ENCODE assay signal across 8 cellular contexts in the genomic region with DNA sequence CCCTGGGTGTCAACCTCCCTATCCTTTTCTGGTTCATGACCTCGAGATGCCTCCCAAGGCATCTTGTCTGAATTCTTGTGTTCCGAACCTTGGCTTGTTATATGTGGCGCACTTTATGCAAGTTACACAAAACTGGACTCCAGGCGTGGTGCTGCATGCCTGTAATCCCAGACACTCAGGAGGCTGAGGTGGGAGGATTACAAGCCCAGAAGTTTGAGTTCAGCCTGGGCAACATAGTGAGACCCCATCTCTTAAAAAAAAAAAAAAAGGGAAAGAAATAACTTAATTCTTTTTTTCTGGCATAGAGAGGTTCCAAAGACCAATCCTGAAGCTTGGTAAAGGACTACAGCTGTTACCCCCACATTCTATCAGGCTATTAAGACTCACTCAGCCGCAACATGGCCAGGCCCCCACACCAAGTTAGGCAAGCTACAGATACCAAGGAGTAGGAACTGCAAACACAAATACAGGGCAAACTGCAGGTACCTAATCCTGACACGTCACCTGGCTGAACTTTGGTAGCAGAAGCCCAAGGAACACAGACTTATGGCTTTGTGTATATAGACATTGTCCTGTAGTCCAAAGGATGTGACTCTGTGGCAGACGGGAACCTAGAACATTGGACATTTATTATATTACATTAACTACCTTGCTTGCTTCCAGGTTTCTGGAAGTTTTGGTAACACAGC. TPM values are rescaled to one million over a fixed set of nuclear protein-coding genes. Genes with fewer than 3 reads are reported as not detected.
DNase-seq lines count a peak whose midpoint lies in the region; ATAC-seq and TF ChIP-seq lines count a peak whose summit lies in the region.

No MANE protein-coding gene starts in this region.

- H3K9ac ChIP-seq in BLaER1, result peak overlapping the region; percentile 83

- WGBS in ectodermal cell, 2 experiments, result 84 to 89% methylated on average over 6 to 7 of the region's 7 CpGs

- peak overlapping the region; percentile 96 for H3K4me2 ChIP-seq in BLaER1

- peaks cover 33% of the 10 kb centered on the region for H3K36me3 Mint-ChIP-seq in nephron progenitor cell (ENCODE audit: low read depth)

- H3K27ac ChIP-seq in BLaER1 (peak overlapping the region; percentile 92), ectodermal cell (ENCODE audit: insufficient read depth, low read depth, low read length, poor library complexity, severe bottlenecking) (no peak overlapping the region)

- peaks cover 79% of the 10 kb centered on the region for H3K4me1 ChIP-seq in BLaER1
- H3K4me1 ChIP-seq in ectodermal cell (ENCODE audit: control insufficient read depth, insufficient read depth, low read length), result peaks cover 6% of the 10 kb centered on the region

- ATAC-seq in HG03097 (IDR thresholded peaks at IDR 0.05; ENCODE audit: low FRiP score, unreplicated experiment), result no peak

- no peak for DNase-seq in NB4 (ENCODE audit: low read depth)
- no peak for DNase-seq in nephron progenitor cell
- no peak for DNase-seq in retina
- DNase-seq in NCI-H524 (lab: John Stamatoyannopoulos, UW), result no peak
- DNase-seq in COR-L47 (lab: John Stamatoyannopoulos, UW), result no peak

- peak overlapping the region; percentile 98 for H3K4me3 Mint-ChIP-seq in nephron progenitor cell

- H3K4me1 Mint-ChIP-seq in nephron progenitor cell, result peaks cover 28% of the 10 kb centered on the region

- H3K9me3 Mint-ChIP-seq in nephron progenitor cell, result no peaks in the 10 kb centered on the region

- H3K4me3 ChIP-seq in BLaER1 (peak overlapping the region; percentile 79), NB4 (ENCODE audit: low read depth, low read length) (peak overlapping the region; percentile 82), ectodermal cell (ENCODE audit: insufficient read depth, low read depth, low read length) (peak overlapping the region; percentile 99)

- TF ChIP-seq POLR2A in NB4 (IDR thresholded peaks at IDR 0.05; ENCODE audit: extremely low read depth, insufficient read length), result no peak

- H3K9me3 ChIP-seq in BLaER1, result peaks cover 16% of the 10 kb centered on the region
- no peaks in the 10 kb centered on the region for H3K9me3 ChIP-seq in ectodermal cell (ENCODE audit: control insufficient read depth, low read length)

- H4K20me1 ChIP-seq in BLaER1, result no peaks in the 10 kb centered on the region

- H3K27me3 ChIP-seq in BLaER1 (no peaks in the 10 kb centered on the region), ectodermal cell (ENCODE audit: control insufficient read depth, insufficient read depth, low read length, poor library complexity, severe bottlenecking) (no peaks in the 10 kb centered on the region)

- H3K36me3 ChIP-seq in BLaER1, result peaks cover 21% of the 10 kb centered on the region
- H3K36me3 ChIP-seq in ectodermal cell (ENCODE audit: control insufficient read depth, insufficient read depth, low read length), result peaks cover 17% of the 10 kb centered on the region

- no peaks in the 10 kb centered on the region for H3K27me3 Mint-ChIP-seq in nephron progenitor cell (ENCODE audit: low read depth, poor library complexity)

- TF ChIP-seq CTCF in NB4 (IDR thresholded peaks at IDR 0.05; ENCODE audit: low read depth, low read length), result no peak
- no peak for TF ChIP-seq CTCF in nephron progenitor cell (IDR thresholded peaks at IDR 0.05)

- H3K27ac Mint-ChIP-seq in nephron progenitor cell, result no peak overlapping the region

RNA-seq across cellular contexts. Expression of gene C11orf24, which starts 1.3 kb away (rescaled TPM):
- polyA plus RNA-seq in ectodermal cell (2013, experiment 1 of 4), result 33.8 TPM
- 29.3 TPM for polyA plus RNA-seq in ectodermal cell (2013, experiment 2 of 4)
- polyA plus RNA-seq in ectodermal cell (2013, experiment 3 of 4), result 27.8 TPM
- polyA plus RNA-seq in ectodermal cell (2013, experiment 4 of 4), result 28.5 TPM

RNA-seq across cellular contexts. Expression of gene LRP5, which starts 41.9 kb away (rescaled TPM):
- polyA plus RNA-seq in ectodermal cell (2013, experiment 1 of 4), result 19.8 TPM
- 17.4 TPM for polyA plus RNA-seq in ectodermal cell (2013, experiment 2 of 4)
- 14.1 TPM for polyA plus RNA-seq in ectodermal cell (2013, experiment 3 of 4)
- polyA plus RNA-seq in ectodermal cell (2013, experiment 4 of 4), result 15.5 TPM

RNA-seq across cellular contexts. Expression of gene KMT5B, which starts 57.4 kb away (rescaled TPM):
- 51.9 TPM for polyA plus RNA-seq in ectodermal cell (2013, experiment 1 of 4)
- 59.1 TPM for polyA plus RNA-seq in ectodermal cell (2013, experiment 2 of 4)
- 46.7 TPM for polyA plus RNA-seq in ectodermal cell (2013, experiment 3 of 4)
- polyA plus RNA-seq in ectodermal cell (2013, experiment 4 of 4), result 53.6 TPM
